23 cellular contexts compared by ENCODE assay signal in the genomic region with DNA sequence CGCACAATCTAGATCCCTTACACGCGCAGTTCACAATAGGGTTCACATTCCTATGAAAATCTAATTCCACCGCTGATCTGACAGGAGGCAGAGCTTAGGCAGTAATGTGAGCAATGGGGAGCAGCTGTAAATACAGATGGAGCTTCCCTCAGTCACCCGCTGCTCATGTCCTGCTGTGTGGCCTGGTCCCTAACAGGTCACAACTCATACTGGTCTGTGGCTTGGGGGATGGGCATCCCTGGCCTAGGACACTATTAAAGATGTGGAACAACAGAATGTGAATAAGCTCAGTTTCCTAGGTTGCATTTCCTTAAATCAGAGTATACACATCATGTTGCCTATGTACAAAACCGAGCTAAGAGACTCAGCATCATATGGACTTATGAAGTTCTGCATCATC. TPM values are rescaled to one million over a fixed set of nuclear protein-coding genes. Genes with fewer than 3 reads are reported as not detected.
"Had no signal": no experiment of that assay in that cellular context is flagged by ENCODE, and none has a peak within 500 bp of the region (broad histone marks: within the 10 kb centered on the region; RNA-seq: fewer than 3 reads in every experiment).

No MANE protein-coding gene starts in this region.

- H3K36me3 ChIP-seq: uterus had no signal

- ATAC-seq: foreskin keratinocyte; heart left ventricle; mucosa of descending colon; naive thymus-derived CD8-positive, alpha-beta T cell; sciatic nerve; stimulated activated memory B cell treated with anti-CD40 and anti-IgM and Interleukin-4, amounts not matched to agents 10 μg/mL and 1 μg/mL and 100 μg/mL, for 72 hours had no signal

- H3K27ac Mint-ChIP-seq: stimulated activated memory B cell treated with anti-CD40 and anti-IgM and Interleukin-4, amounts not matched to agents 10 μg/mL and 1 μg/mL and 100 μg/mL, for 72 hours; stimulated activated naive CD8-positive, alpha-beta T cell treated with anti-CD3 and anti-CD28 coated beads, Interleukin-15, Interleukin-2, amounts not matched to agents 100 ng/mL and 50 ng/mL, for 24 hours had no signal

- H3K4me1 Mint-ChIP-seq: stimulated activated memory B cell treated with anti-CD40 and anti-IgM and Interleukin-4, amounts not matched to agents 10 μg/mL and 1 μg/mL and 100 μg/mL, for 72 hours had no signal

- H3K27me3 Mint-ChIP-seq: naive thymus-derived CD8-positive, alpha-beta T cell; stimulated activated memory B cell treated with anti-CD40 and anti-IgM and Interleukin-4, amounts not matched to agents 10 μg/mL and 1 μg/mL and 100 μg/mL, for 72 hours; stimulated activated naive CD8-positive, alpha-beta T cell treated with anti-CD3 and anti-CD28 coated beads, Interleukin-15, Interleukin-2, amounts not matched to agents 100 ng/mL and 50 ng/mL, for 24 hours had no signal

- H3K27me3 ChIP-seq: foreskin keratinocyte, heart left ventricle, neutrophil, spleen, tibial artery, upper lobe of left lung, uterus had no signal

- H3K9me3 ChIP-seq: heart left ventricle, mucosa of descending colon, neutrophil, spleen, tibial artery, upper lobe of left lung, uterus had no signal

- H3K4me3 Mint-ChIP-seq: naive thymus-derived CD8-positive, alpha-beta T cell; stimulated activated memory B cell treated with anti-CD40 and anti-IgM and Interleukin-4, amounts not matched to agents 10 μg/mL and 1 μg/mL and 100 μg/mL, for 72 hours; stimulated activated naive CD8-positive, alpha-beta T cell treated with anti-CD3 and anti-CD28 coated beads, Interleukin-15, Interleukin-2, amounts not matched to agents 100 ng/mL and 50 ng/mL, for 24 hours had no signal

- DNase-seq: dermis blood vessel endothelial cell; erythroblast; foreskin keratinocyte; heart left ventricle; hippocampal formation; kidney glomerular epithelial cell; mucosa of descending colon; naive thymus-derived CD8-positive, alpha-beta T cell; posterior cingulate gyrus; spleen; stimulated activated CD4-positive, alpha-beta T cell treated with anti-CD3 and anti-CD28 coated beads, Interleukin-15, amount 100 ng/mL, for 24 hours; stimulated activated CD4-positive, alpha-beta T cell treated with anti-CD3 and anti-CD28 coated beads, Interleukin-1b, Interleukin-23, amount 100 ng/mL, for 48 hours; stimulated activated CD4-positive, alpha-beta T cell treated with anti-CD3 and anti-CD28 coated beads, Interleukin-4, amount 100 ng/mL, for 24 hours; tibial artery; upper lobe of left lung; uterus had no signal

- H3K9me3 Mint-ChIP-seq: naive thymus-derived CD8-positive, alpha-beta T cell; stimulated activated memory B cell treated with anti-CD40 and anti-IgM and Interleukin-4, amounts not matched to agents 10 μg/mL and 1 μg/mL and 100 μg/mL, for 72 hours; stimulated activated naive CD8-positive, alpha-beta T cell treated with anti-CD3 and anti-CD28 coated beads, Interleukin-15, Interleukin-2, amounts not matched to agents 100 ng/mL and 50 ng/mL, for 24 hours had no signal

- H3K4me3 ChIP-seq: heart left ventricle, mucosa of descending colon, spleen, tibial artery, upper lobe of left lung, uterus had no signal

- H3K4me1 ChIP-seq: foreskin keratinocyte, heart left ventricle, spleen, tibial artery, upper lobe of left lung, uterus had no signal

- H3K27ac ChIP-seq: foreskin keratinocyte, heart left ventricle, neutrophil, spleen, tibial artery, upper lobe of left lung, uterus had no signal

- FAIRE-seq: endothelial cell of umbilical vein, islet of Langerhans had no signal

RNA-seq across cellular contexts. Expression of a gene that starts 16.2 kb away (rescaled TPM):
- polyA plus RNA-seq: neural cell had no signal
